Comparison of ENCODE assay signal across 1 cellular context in genomic region chr10:99394256-99394655, GRCh38.
TF ChIP-seq lines count a peak whose summit lies in the region.

No MANE protein-coding gene starts in this region.

TF ChIP-seq in H1, 55 proteins besides CTCF, POLR2A, EP300 and RAD21:
- TF ChIP-seq E2F6 (IDR thresholded peaks at IDR 0.05) (peak; percentile 54), CHD1 (IDR thresholded peaks at IDR 0.05; ENCODE audit: low read depth, low read length) (no peak)
- TF ChIP-seq, protein P1, sequence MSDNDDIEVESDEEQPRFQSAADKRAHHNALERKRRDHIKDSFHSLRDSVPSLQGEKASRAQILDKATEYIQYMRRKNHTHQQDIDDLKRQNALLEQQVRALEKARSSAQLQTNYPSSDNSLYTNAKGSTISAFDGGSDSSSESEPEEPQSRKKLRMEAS (IDR thresholded peaks at IDR 0.05): peak; percentile 70
